29 cellular contexts compared by ENCODE assay signal in genomic region chr19:16175954-16176353, GRCh38. TPM values are rescaled to one million over a fixed set of nuclear protein-coding genes. Genes with fewer than 3 reads are reported as not detected.
"Had no signal": no experiment of that assay in that cellular context is flagged by ENCODE, and none has a peak within 500 bp of the region (broad histone marks: within the 10 kb centered on the region; RNA-seq: fewer than 3 reads in every experiment).

No MANE protein-coding gene starts in this region.

- H3K27ac ChIP-seq: ascending aorta, body of pancreas had no signal

- H3K9me3 Mint-ChIP-seq: activated naive CD4-positive, alpha-beta T cell treated with anti-CD3 and anti-CD28 coated beads, Interleukin-2, amount 50 U/mL, for 72 hours; activated naive CD8-positive, alpha-beta T cell treated with anti-CD3 and anti-CD28 coated beads, Interleukin-2, amount 50 U/mL, for 24 hours; central memory CD8-positive, alpha-beta T cell had no signal

- H3K4me3 Mint-ChIP-seq: activated CD8-positive, alpha-beta T cell treated with anti-CD3 and anti-CD28 coated beads, Interleukin-2, amount 10 ng/mL, durations not matched to agents 7 days and 5 days; activated naive CD8-positive, alpha-beta T cell treated with anti-CD3 and anti-CD28 coated beads, Interleukin-2, amount 50 U/mL, for 24 hours; central memory CD8-positive, alpha-beta T cell; T-helper 17 cell; WTC11 had no signal

- H3K36me3 ChIP-seq: ascending aorta had no signal

- H3K4me1 ChIP-seq: ascending aorta, body of pancreas had no signal

- H3K36me3 Mint-ChIP-seq: activated naive CD4-positive, alpha-beta T cell treated with anti-CD3 and anti-CD28 coated beads, Interleukin-2, amount 50 U/mL, for 72 hours; WTC11 had no signal

- DNase-seq: activated CD4-positive, alpha-beta T cell treated with anti-CD3 and anti-CD28 coated beads for 48 hours; activated CD4-positive, alpha-beta T cell treated with anti-CD3 and anti-CD28 coated beads, Interleukin-2, amount 50 U/mL, for 4 hours; activated CD4-positive, CD25-positive, alpha-beta regulatory T cell treated with anti-CD3 and anti-CD28 coated beads, Interleukin-2, amount 50 U/mL, for 72 hours; activated CD8-positive, alpha-beta memory T cell treated with anti-CD3 and anti-CD28 coated beads, Interleukin-2, amount 50 U/mL, for 48 hours; activated CD8-positive, alpha-beta T cell treated with anti-CD3 and anti-CD28 coated beads, Interleukin-2, amount 10 ng/mL, durations not matched to agents 7 days and 5 days; activated effector memory CD4-positive, alpha-beta T cell treated with Interleukin-2 at 50 U/mL for 16 hours; activated naive CD4-positive, alpha-beta T cell; activated naive CD8-positive, alpha-beta T cell treated with anti-CD3 and anti-CD28 coated beads, Interleukin-2, amount 50 U/mL, for 24 hours; activated T-cell treated with anti-CD3 and anti-CD28 coated beads, Interleukin-2, amount 50 U/mL, for 1 hour; amniotic stem cell; body of pancreas; cortex of kidney; NCI-H1048; NCI-H1694; NCI-H2029; NCI-H2107; NCI-H2171 treated with DMSO at 0.1 percent for 48 hours; NCI-H226; NCI-H526; SIG-M5; T-helper 17 cell; T-helper 9 cell had no signal

- H3K27me3 ChIP-seq: ascending aorta, body of pancreas had no signal

- H3K9me3 ChIP-seq: body of pancreas had no signal

- H3K27ac Mint-ChIP-seq: activated CD8-positive, alpha-beta T cell treated with anti-CD3 and anti-CD28 coated beads, Interleukin-2, amount 10 ng/mL, durations not matched to agents 7 days and 5 days; activated naive CD4-positive, alpha-beta T cell treated with anti-CD3 and anti-CD28 coated beads, Interleukin-2, amount 50 U/mL, for 72 hours; activated naive CD8-positive, alpha-beta T cell treated with anti-CD3 and anti-CD28 coated beads, Interleukin-2, amount 50 U/mL, for 24 hours; T-helper 17 cell; WTC11 had no signal

- FAIRE-seq: bronchial epithelial cell had no signal

- H3K27me3 Mint-ChIP-seq: T-helper 17 cell had no signal

- ATAC-seq: activated CD8-positive, alpha-beta T cell treated with anti-CD3 and anti-CD28 coated beads, Interleukin-2, amount 10 ng/mL, durations not matched to agents 7 days and 5 days; activated naive CD4-positive, alpha-beta T cell treated with anti-CD3 and anti-CD28 coated beads, Interleukin-2, amount 50 U/mL, for 72 hours; activated naive CD8-positive, alpha-beta T cell treated with anti-CD3 and anti-CD28 coated beads, Interleukin-2, amount 50 U/mL, for 24 hours; body of pancreas; T-helper 17 cell; WTC11 had no signal

- H3K4me3 ChIP-seq: ascending aorta, body of pancreas had no signal

- H3K4me1 Mint-ChIP-seq: WTC11 had no signal

RNA-seq across cellular contexts. Expression of gene CIB3, which starts 2.6 kb away (rescaled TPM):
- total RNA-seq: activated CD8-positive, alpha-beta T cell treated with anti-CD3 and anti-CD28 coated beads, Interleukin-2, amount 10 ng/mL, durations not matched to agents 7 days and 5 days; ascending aorta; body of pancreas; bronchial epithelial cell; NCI-H460; RPMI7951; T-helper 17 cell; WTC11 had no signal

RNA-seq across cellular contexts. Expression of gene HSH2D, which starts 32.5 kb away (rescaled TPM):
- total RNA-seq: ascending aorta, NCI-H460, RPMI7951 had no signal
